Comparison of ENCODE assay signal across 7 cellular contexts in the genomic region with DNA sequence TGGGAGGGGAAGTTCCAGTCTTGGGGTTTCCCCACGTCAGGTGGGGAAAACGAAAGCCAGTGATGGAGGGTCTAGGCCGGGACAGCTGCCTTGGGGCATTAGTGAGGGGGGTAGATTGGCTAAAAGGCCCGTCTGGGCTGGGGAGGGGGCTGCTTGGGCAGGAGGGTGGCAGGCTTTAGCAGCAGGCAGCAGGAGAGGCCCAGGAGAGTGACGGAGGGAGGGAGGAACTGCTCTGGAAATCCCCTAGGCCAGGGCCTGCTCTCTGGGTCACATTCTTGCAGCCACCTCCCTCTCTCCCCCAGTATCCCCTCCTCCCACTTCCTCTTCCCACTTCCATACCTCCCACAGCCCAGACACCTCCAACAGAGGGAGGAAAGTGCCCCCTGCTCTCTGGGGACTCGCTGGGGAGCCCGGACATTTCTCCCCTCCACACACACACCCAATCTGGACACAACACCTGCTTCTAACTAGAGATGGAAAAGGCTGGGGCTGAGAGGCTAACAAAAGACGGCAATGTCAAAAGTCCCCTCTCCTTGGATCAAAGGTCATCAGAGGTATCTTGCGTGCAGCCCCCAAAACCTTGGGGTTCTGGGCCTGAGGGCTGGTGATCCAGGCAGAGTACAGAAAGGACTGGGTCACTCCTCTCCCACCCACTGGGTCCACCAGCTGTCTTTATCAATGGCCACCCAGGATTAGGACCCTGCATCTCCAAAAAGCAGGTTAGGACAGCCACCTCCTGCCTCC. TPM values are rescaled to one million over a fixed set of nuclear protein-coding genes. Genes with fewer than 3 reads are reported as not detected.
A peak's percentile ranks its signal among the peaks of the same experiment; 100 is the strongest.
DNase-seq lines count a peak whose midpoint lies in the region; ATAC-seq, FAIRE-seq and TF ChIP-seq lines count a peak whose summit lies in the region.

No MANE protein-coding gene starts in this region.

- peaks cover 10% of the 10 kb centered on the region for H3K36me3 Mint-ChIP-seq in natural killer cell treated with Interleukin-12 subunit alpha and Interleukin-12 subunit beta and Interleukin-15 and Interleukin-18, amount 100 ng/mL, for 72 hours

- peak overlapping the region; percentile 97 for H3K4me3 Mint-ChIP-seq in natural killer cell treated with Interleukin-12 subunit alpha and Interleukin-12 subunit beta and Interleukin-15 and Interleukin-18, amount 100 ng/mL, for 72 hours

- TF ChIP-seq CTCF in OCI-LY1 (IDR thresholded peaks at IDR 0.05; ENCODE audit: low read length), result no peak

- peaks cover 28% of the 10 kb centered on the region; the same call in 1 of the 2 replicates for H3K36me3 ChIP-seq in OCI-LY1 (ENCODE audit: insufficient read depth, low read length)

- no peaks in the 10 kb centered on the region for H3K9me3 Mint-ChIP-seq in natural killer cell treated with Interleukin-12 subunit alpha and Interleukin-12 subunit beta and Interleukin-15 and Interleukin-18, amount 100 ng/mL, for 72 hours

- H3K4me1 ChIP-seq in OCI-LY1 (ENCODE audit: insufficient read depth, low read length, severe bottlenecking), result peaks cover 57% of the 10 kb centered on the region

- FAIRE-seq in GM18507 (lab: Jason Lieb, UNC), result peak; percentile 83

- H3K4me2 ChIP-seq in OCI-LY1 (ENCODE audit: low read length), result peak overlapping the region; percentile 91

- peak overlapping the region; percentile 89 for H3K9ac ChIP-seq in OCI-LY1 (ENCODE audit: low read length)

- ATAC-seq in natural killer cell treated with Interleukin-12 subunit alpha and Interleukin-12 subunit beta and Interleukin-15 and Interleukin-18, amount 100 ng/mL, for 72 hours, result peak; percentile 7 to 13
- ATAC-seq in HG02759 (IDR thresholded peaks at IDR 0.05; ENCODE audit: unreplicated experiment), result no peak

- no peaks in the 10 kb centered on the region for H3K9me3 ChIP-seq in OCI-LY1 (ENCODE audit: low read length)

- H3K9me2 ChIP-seq in OCI-LY1 (ENCODE audit: low read depth, low read length), result no peaks in the 10 kb centered on the region

- peaks cover 50 to 53% of the 10 kb centered on the region in 2 donors for H3K4me1 Mint-ChIP-seq in natural killer cell treated with Interleukin-12 subunit alpha and Interleukin-12 subunit beta and Interleukin-15 and Interleukin-18, amount 100 ng/mL, for 72 hours (ENCODE audit: low read depth in 2 of 2)

- peak overlapping the region; percentile 80 for H3K27ac ChIP-seq in OCI-LY1 (ENCODE audit: low read depth, low read length, poor library complexity, severe bottlenecking)

- no peak for DNase-seq in GM18507 (ENCODE audit: extremely low spot score, insufficient read length, low read depth)
- DNase-seq in dermis microvascular lymphatic vessel endothelial cell (ENCODE audit: low read depth in 2 of 2), result peak; percentile 62 to 72
- peak; percentile 72 for DNase-seq in natural killer cell treated with Interleukin-12 subunit alpha and Interleukin-12 subunit beta and Interleukin-15 and Interleukin-18, amount 100 ng/mL, for 72 hours (ENCODE audit: low spot score)
- no peak for DNase-seq in NCI-H1105 treated with DMSO at 0.1 percent for 48 hours (lab: John Stamatoyannopoulos, UW)
- DNase-seq in NOMO-1 treated with DMSO at 0.1 percent for 48 hours (lab: John Stamatoyannopoulos, UW; ENCODE audit: unreplicated experiment), result no peak

- no peak overlapping the region for H2AFZ ChIP-seq in OCI-LY1 (ENCODE audit: low read length)

- no peaks in the 10 kb centered on the region for H3K27me3 Mint-ChIP-seq in natural killer cell treated with Interleukin-12 subunit alpha and Interleukin-12 subunit beta and Interleukin-15 and Interleukin-18, amount 100 ng/mL, for 72 hours

- no peaks in the 10 kb centered on the region for H4K20me1 ChIP-seq in OCI-LY1 (ENCODE audit: insufficient read depth, low read length)

- peak overlapping the region; percentile 95 to 99 for H3K27ac Mint-ChIP-seq in natural killer cell treated with Interleukin-12 subunit alpha and Interleukin-12 subunit beta and Interleukin-15 and Interleukin-18, amount 100 ng/mL, for 72 hours

- no peaks in the 10 kb centered on the region for H3K79me2 ChIP-seq in OCI-LY1 (ENCODE audit: insufficient read depth, low read length)

- H3K27me3 ChIP-seq in OCI-LY1 (ENCODE audit: insufficient read depth, low read length), result no peaks in the 10 kb centered on the region

- H3K4me3 ChIP-seq in OCI-LY1 (ENCODE audit: low read depth, low read length, poor library complexity, severe bottlenecking), result peak overlapping the region; percentile 76

- no peaks in the 10 kb centered on the region for H3F3A ChIP-seq in OCI-LY1 (ENCODE audit: insufficient read depth, low read length)

RNA-seq across cellular contexts. Expression of gene NFKBIE, which starts 1.8 kb away (rescaled TPM):
- total RNA-seq in dermis microvascular lymphatic vessel endothelial cell, result 9.6 and 15.0 TPM in 2 replicates
- 10 to 100 TPM; 24.1 to 26.1 TPM for total RNA-seq in natural killer cell treated with Interleukin-12 subunit alpha and Interleukin-12 subunit beta and Interleukin-15 and Interleukin-18, amount 100 ng/mL, for 72 hours

RNA-seq across cellular contexts. Expression of gene SLC35B2, which starts 6.2 kb away (rescaled TPM):
- 38.0 and 54.6 TPM in 2 replicates for total RNA-seq in dermis microvascular lymphatic vessel endothelial cell
- total RNA-seq in natural killer cell treated with Interleukin-12 subunit alpha and Interleukin-12 subunit beta and Interleukin-15 and Interleukin-18, amount 100 ng/mL, for 72 hours, result 10 to 100 TPM; 34.6 to 39.4 TPM

RNA-seq across cellular contexts. Expression of gene TMEM151B, which starts 6.7 kb away (rescaled TPM):
- total RNA-seq in dermis microvascular lymphatic vessel endothelial cell, result not detected in 2 replicates
- not detected for total RNA-seq in natural killer cell treated with Interleukin-12 subunit alpha and Interleukin-12 subunit beta and Interleukin-15 and Interleukin-18, amount 100 ng/mL, for 72 hours

RNA-seq across cellular contexts. Expression of gene HSP90AB1, which starts 16.6 kb away (rescaled TPM):
- 448 and 497 TPM in 2 replicates for total RNA-seq in dermis microvascular lymphatic vessel endothelial cell
- 1,000 to 10,000 TPM; 1,035 to 1,696 TPM for total RNA-seq in natural killer cell treated with Interleukin-12 subunit alpha and Interleukin-12 subunit beta and Interleukin-15 and Interleukin-18, amount 100 ng/mL, for 72 hours

RNA-seq across cellular contexts. Expression of gene SLC29A1, which starts 40.1 kb away (rescaled TPM):
- total RNA-seq in dermis microvascular lymphatic vessel endothelial cell, result 27.3 and 37.0 TPM in 2 replicates
- total RNA-seq in natural killer cell treated with Interleukin-12 subunit alpha and Interleukin-12 subunit beta and Interleukin-15 and Interleukin-18, amount 100 ng/mL, for 72 hours, result 10 to 100 TPM; 25.1 to 95.6 TPM

Comparison
In these comparisons a context has a peak if more than half of its experiments do, and no peak if none do; other contexts are left out.
1. DNase-seq: peak in dermis microvascular lymphatic vessel endothelial cell (2 of 2) and natural killer cell treated with Interleukin-12 subunit alpha and Interleukin-12 subunit beta and Interleukin-15 and Interleukin-18, amount 100 ng/mL, for 72 hours (single experiment); none in GM18507 (single experiment), NCI-H1105 treated with DMSO at 0.1 percent for 48 hours (single experiment) and NOMO-1 treated with DMSO at 0.1 percent for 48 hours (single experiment).